29 cellular contexts compared by ENCODE assay signal in the genomic region with DNA sequence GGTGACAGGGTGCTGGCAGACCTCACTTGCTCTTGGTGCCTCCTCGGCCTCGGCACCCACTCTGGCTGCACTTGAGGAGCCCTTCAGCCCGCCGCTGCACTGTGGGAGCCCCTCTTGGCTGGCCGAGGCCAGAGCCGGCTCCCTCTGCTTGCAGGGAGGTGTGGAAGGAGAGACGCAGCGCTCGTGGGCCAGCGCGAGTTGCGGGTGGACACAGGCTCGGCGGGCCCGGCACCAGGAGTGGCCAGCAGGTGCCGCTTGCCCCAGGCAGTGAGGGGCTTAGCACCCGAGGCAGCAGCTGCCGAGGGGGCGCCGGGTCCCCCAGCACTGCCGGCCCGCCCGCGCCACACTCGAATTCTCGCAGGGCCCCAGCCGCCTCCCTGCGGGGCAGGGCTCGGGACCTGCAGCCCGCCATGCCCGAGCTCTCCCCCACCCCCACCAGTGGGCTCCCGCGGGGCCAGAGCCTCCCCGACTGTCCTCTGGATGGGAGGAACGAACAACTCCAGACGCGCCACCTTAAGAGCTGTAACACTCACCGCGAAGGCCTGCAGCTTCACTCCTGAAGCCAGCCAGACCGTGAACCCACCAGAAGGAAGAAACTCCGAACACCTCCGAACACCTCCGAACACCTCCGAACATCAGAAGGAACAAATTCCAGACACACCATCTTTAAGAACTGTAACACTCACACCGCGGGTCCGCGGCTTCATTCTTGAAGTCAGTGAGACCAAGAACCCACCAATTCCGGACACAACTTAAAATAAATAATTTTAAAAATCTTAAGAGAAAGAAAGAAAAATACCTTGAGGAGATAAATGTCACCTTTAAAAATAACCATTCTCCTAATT.
"Had no signal": no experiment of that assay in that cellular context is flagged by ENCODE, and none has a peak within 500 bp of the region (broad histone marks: within the 10 kb centered on the region; RNA-seq: fewer than 3 reads in every experiment).

No MANE protein-coding gene starts in this region.

- H3K27me3 ChIP-seq: foreskin keratinocyte, left lung, neural progenitor cell, ovary, spleen, stomach, thyroid gland, upper lobe of left lung, uterus had no signal

- H3K4me3 Mint-ChIP-seq: endodermal cell; natural killer cell treated with Interleukin-12 subunit alpha and Interleukin-12 subunit beta and Interleukin-15 and Interleukin-18, amount 100 ng/mL, for 72 hours; neural progenitor cell; stimulated activated memory B cell treated with anti-CD40 and anti-IgM and Interleukin-4, amounts not matched to agents 10 μg/mL and 1 μg/mL and 100 μg/mL, for 72 hours had no signal

- H3K9me3 ChIP-seq: ovary, thyroid gland, uterus had no signal

- H2AFZ ChIP-seq: neural progenitor cell had no signal

- DNase-seq: effector CD4-positive, alpha-beta T cell; endodermal cell; erythroblast; foreskin keratinocyte; head of caudate nucleus; hypothalamus; mesenchymal stem cell; midbrain; nucleus accumbens; ovary; spleen; stimulated activated CD4-positive, alpha-beta T cell treated with anti-CD3 and anti-CD28 coated beads, Interleukin-15, amount 100 ng/mL, for 24 hours; stimulated activated CD4-positive, alpha-beta T cell treated with anti-CD3 and anti-CD28 coated beads, Interleukin-1b, Interleukin-23, amount 100 ng/mL, for 48 hours; stimulated activated CD4-positive, alpha-beta T cell treated with anti-CD3 and anti-CD28 coated beads, Interleukin-4, amount 100 ng/mL, for 24 hours; stomach; substantia nigra; thyroid gland; uterus had no signal

- H3K4me3 ChIP-seq: coronary artery, left lung, lung, neural progenitor cell, ovary, spleen, stomach, thyroid gland, upper lobe of left lung, uterus had no signal

- H3K27me3 Mint-ChIP-seq: natural killer cell treated with Interleukin-12 subunit alpha and Interleukin-12 subunit beta and Interleukin-15 and Interleukin-18, amount 100 ng/mL, for 72 hours; progenitor cell of endocrine pancreas; stimulated activated memory B cell treated with anti-CD40 and anti-IgM and Interleukin-4, amounts not matched to agents 10 μg/mL and 1 μg/mL and 100 μg/mL, for 72 hours had no signal

- H3K4me2 ChIP-seq: neural progenitor cell had no signal

- ATAC-seq: foreskin keratinocyte; left lung; natural killer cell treated with Interleukin-12 subunit alpha and Interleukin-12 subunit beta and Interleukin-15 and Interleukin-18, amount 100 ng/mL, for 72 hours; sciatic nerve; stimulated activated memory B cell treated with anti-CD40 and anti-IgM and Interleukin-4, amounts not matched to agents 10 μg/mL and 1 μg/mL and 100 μg/mL, for 72 hours had no signal

- H3K9ac ChIP-seq: neural progenitor cell had no signal

- H3K27ac Mint-ChIP-seq: endodermal cell; natural killer cell treated with Interleukin-12 subunit alpha and Interleukin-12 subunit beta and Interleukin-15 and Interleukin-18, amount 100 ng/mL, for 72 hours; progenitor cell of endocrine pancreas; stimulated activated memory B cell treated with anti-CD40 and anti-IgM and Interleukin-4, amounts not matched to agents 10 μg/mL and 1 μg/mL and 100 μg/mL, for 72 hours had no signal

- H3K27ac ChIP-seq: coronary artery, foreskin keratinocyte, left lung, neural progenitor cell, ovary, spleen, stomach, thyroid gland, upper lobe of left lung, uterus had no signal

- FAIRE-seq: endothelial cell of umbilical vein, islet of Langerhans had no signal

- H3K4me1 Mint-ChIP-seq: stimulated activated memory B cell treated with anti-CD40 and anti-IgM and Interleukin-4, amounts not matched to agents 10 μg/mL and 1 μg/mL and 100 μg/mL, for 72 hours had no signal

- H3K4me1 ChIP-seq: foreskin keratinocyte, left lung, spleen, stomach, thyroid gland, upper lobe of left lung, uterus had no signal

- H3K36me3 ChIP-seq: left lung, neural progenitor cell, ovary, spleen, stomach, thyroid gland, upper lobe of left lung, uterus had no signal
